1 cellular context compared by ENCODE assay signal in the genomic region with DNA sequence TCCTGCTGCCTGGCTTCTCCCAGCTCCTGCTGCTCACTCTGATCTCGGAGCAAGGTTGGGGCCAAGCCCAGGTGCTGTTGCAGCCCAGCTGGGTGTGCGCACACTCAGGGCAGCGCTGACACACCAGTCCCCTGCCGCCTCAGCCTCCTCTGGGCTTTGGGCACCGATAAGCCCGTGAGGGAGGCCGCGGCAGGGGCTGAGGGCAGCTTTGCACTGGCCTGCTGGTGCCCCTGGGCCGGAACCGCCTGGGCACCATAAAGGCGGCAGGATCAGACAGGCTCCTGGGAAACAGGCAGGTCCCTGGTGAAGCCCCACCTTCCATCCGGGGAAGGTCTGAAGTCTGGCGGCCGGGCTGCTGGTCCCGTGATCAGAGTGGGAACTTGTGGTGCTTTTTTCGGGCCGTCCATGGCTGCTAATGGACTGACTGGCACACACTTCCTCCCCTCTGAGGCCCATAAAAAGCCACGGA.
TF ChIP-seq lines count a peak whose summit lies in the region.

No MANE protein-coding gene starts in this region.

TF ChIP-seq in H1, 55 proteins besides CTCF, POLR2A, EP300 and RAD21:
- TF ChIP-seq POU5F1 (IDR thresholded peaks at IDR 0.05; ENCODE audit: low read depth, low read length) (no peak), GABPA (IDR thresholded peaks at IDR 0.05; ENCODE audit: borderline replicate concordance, insufficient read depth, low read length) (no peak), YY1 (IDR thresholded peaks at IDR 0.05; ENCODE audit: low read depth, low read length) (no peak), BCL11A (IDR thresholded peaks at IDR 0.05; ENCODE audit: low read depth in 2 of 2, low read length in 2 of 2) (no peak), HDAC6 (IDR thresholded peaks at IDR 0.05; ENCODE audit: low read depth, low read length) (no peak), SRF (IDR thresholded peaks at IDR 0.05; ENCODE audit: low read depth, low read length) (no peak)
- TF ChIP-seq, protein P1, sequence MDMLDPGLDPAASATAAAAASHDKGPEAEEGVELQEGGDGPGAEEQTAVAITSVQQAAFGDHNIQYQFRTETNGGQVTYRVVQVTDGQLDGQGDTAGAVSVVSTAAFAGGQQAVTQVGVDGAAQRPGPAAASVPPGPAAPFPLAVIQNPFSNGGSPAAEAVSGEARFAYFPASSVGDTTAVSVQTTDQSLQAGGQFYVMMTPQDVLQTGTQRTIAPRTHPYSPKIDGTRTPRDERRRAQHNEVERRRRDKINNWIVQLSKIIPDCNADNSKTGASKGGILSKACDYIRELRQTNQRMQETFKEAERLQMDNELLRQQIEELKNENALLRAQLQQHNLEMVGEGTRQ (IDR thresholded peaks at IDR 0.05; ENCODE audit: low read length), result no peak
- TF ChIP-seq, protein P2, sequence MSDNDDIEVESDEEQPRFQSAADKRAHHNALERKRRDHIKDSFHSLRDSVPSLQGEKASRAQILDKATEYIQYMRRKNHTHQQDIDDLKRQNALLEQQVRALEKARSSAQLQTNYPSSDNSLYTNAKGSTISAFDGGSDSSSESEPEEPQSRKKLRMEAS (IDR thresholded peaks at IDR 0.05), result no peak
TF ChIP-seq in H1: peak in this region for 0.
